In genomic region chrX:55787063-55787462, GRCh38 we compare ENCODE assay signal across 19 cellular contexts.
"Had no signal": no experiment of that assay in that cellular context is flagged by ENCODE, and none has a peak within 500 bp of the region (broad histone marks: within the 10 kb centered on the region; RNA-seq: fewer than 3 reads in every experiment).

No MANE protein-coding gene starts in this region.

- DNase-seq: activated CD4-positive, alpha-beta T cell treated with anti-CD3 and anti-CD28 coated beads for 4 hours; activated CD8-positive, alpha-beta memory T cell treated with anti-CD3 and anti-CD28 coated beads, Interleukin-2, amount 50 U/mL, for 48 hours; activated CD8-positive, alpha-beta T cell treated with anti-CD3 and anti-CD28 coated beads for 36 hours; activated naive CD4-positive, alpha-beta T cell treated with anti-CD3 and anti-CD28 coated beads, Interleukin-2, amount 50 U/mL, for 16 hours; activated naive CD8-positive, alpha-beta T cell treated with anti-CD3 and anti-CD28 coated beads, Interleukin-2, amount 10 ng/mL, durations not matched to agents 7 days and 5 days; activated T-cell treated with anti-CD3 and anti-CD28 coated beads, Interleukin-2, amount 50 U/mL, for 1 hour; adrenal gland; anterior cingulate cortex; caudate nucleus; NCI-H1105 treated with DMSO at 0.1 percent for 48 hours; NCI-H1436 treated with DMSO at 0.1 percent for 48 hours; NCI-H187; NCI-H2081 treated with DMSO at 0.1 percent for 48 hours; NCI-H446; NCI-H524; PC-9; SIG-M5; T-cell had no signal

- H3K4me1 ChIP-seq: adrenal gland had no signal

- ATAC-seq: activated CD4-positive, CD25-positive, alpha-beta regulatory T cell treated with anti-CD3 and anti-CD28 coated beads, Interleukin-2, amount 50 U/mL, for 24 hours; activated CD8-positive, alpha-beta T cell treated with anti-CD3 and anti-CD28 coated beads for 36 hours; T-cell had no signal

- H3K27me3 Mint-ChIP-seq: activated CD8-positive, alpha-beta T cell treated with anti-CD3 and anti-CD28 coated beads for 36 hours; activated naive CD8-positive, alpha-beta T cell treated with anti-CD3 and anti-CD28 coated beads, Interleukin-2, amount 10 ng/mL, durations not matched to agents 7 days and 5 days had no signal

- H3K27ac ChIP-seq: adrenal gland, PC-9 had no signal

- H3K9me3 ChIP-seq: adrenal gland had no signal

- H2AFZ ChIP-seq: PC-9 had no signal

- H3K36me3 ChIP-seq: adrenal gland had no signal

- H3K4me3 Mint-ChIP-seq: activated CD8-positive, alpha-beta T cell treated with anti-CD3 and anti-CD28 coated beads for 36 hours; activated naive CD8-positive, alpha-beta T cell treated with anti-CD3 and anti-CD28 coated beads, Interleukin-2, amount 10 ng/mL, durations not matched to agents 7 days and 5 days; T-cell had no signal

- H3K27me3 ChIP-seq: adrenal gland had no signal

- H3K4me1 Mint-ChIP-seq: activated naive CD8-positive, alpha-beta T cell treated with anti-CD3 and anti-CD28 coated beads, Interleukin-2, amount 10 ng/mL, durations not matched to agents 7 days and 5 days; T-cell had no signal

- H3K27ac Mint-ChIP-seq: activated CD8-positive, alpha-beta T cell treated with anti-CD3 and anti-CD28 coated beads for 36 hours; activated naive CD8-positive, alpha-beta T cell treated with anti-CD3 and anti-CD28 coated beads, Interleukin-2, amount 10 ng/mL, durations not matched to agents 7 days and 5 days; T-cell had no signal

- H3K4me3 ChIP-seq: adrenal gland, PC-9 had no signal

- H3K4me2 ChIP-seq: PC-9 had no signal
